Comparison of ENCODE assay signal across 9 cellular contexts in genomic region chr7:44749992-44750391, GRCh38. TPM values are rescaled to one million over a fixed set of nuclear protein-coding genes. Genes with fewer than 3 reads are reported as not detected.
DNase-seq lines count a peak whose midpoint lies in the region; ATAC-seq and TF ChIP-seq lines count a peak whose summit lies in the region.
"Had no signal": no experiment of that assay in that cellular context is flagged by ENCODE, and none has a peak within 500 bp of the region (broad histone marks: within the 10 kb centered on the region; RNA-seq: fewer than 3 reads in every experiment).

No MANE protein-coding gene starts in this region.

- DNase-seq in activated CD4-positive, alpha-beta T cell treated with anti-CD3 and anti-CD28 coated beads, Interleukin-2, amount 10 ng/mL, durations not matched to agents 7 days and 5 days, result no peak
- DNase-seq in activated CD4-positive, alpha-beta T cell treated with anti-CD3 and anti-CD28 coated beads, Interleukin-2, amount 50 U/mL, for 1 hour, result no peak
- no peak for DNase-seq in activated T-helper 1 cell treated with anti-CD3 and anti-CD28 coated beads, Interleukin-12 subunit alpha, Interleukin-12 subunit beta, Interleukin-2, Interleukin-4 antibody, amounts not matched to agents 30 ng/mL and 10 ng/mL and 1 ng/mL, durations not matched to agents 14 hours and 24 hours and 36 hours (ENCODE audit: low spot score)
- DNase-seq in suprapubic skin (ENCODE audit: low spot score in 2 of 2), result no peak
- no peak for DNase-seq in GDM1 (lab: John Stamatoyannopoulos, UW)
- no peak for DNase-seq in OCI-M1 (lab: John Stamatoyannopoulos, UW)
- DNase-seq: activated CD4-positive, alpha-beta T cell treated with anti-CD3 and anti-CD28 coated beads for 1 hour had no signal

- peak overlapping the region; percentile 21; the same call in 1 of the 2 replicates for H3K4me3 ChIP-seq in iPS-18c (ENCODE audit: insufficient read depth, low read depth, low read length)
- H3K4me3 ChIP-seq in suprapubic skin, result peak overlapping the region; percentile 82

- H3K4me1 Mint-ChIP-seq in activated CD4-positive, alpha-beta T cell treated with anti-CD3 and anti-CD28 coated beads, Interleukin-2, amount 10 ng/mL, durations not matched to agents 7 days and 5 days, result peaks cover 45% of the 10 kb centered on the region
- H3K4me1 Mint-ChIP-seq in activated T-helper 1 cell treated with anti-CD3 and anti-CD28 coated beads, Interleukin-12 subunit alpha, Interleukin-12 subunit beta, Interleukin-2, Interleukin-4 antibody, amounts not matched to agents 30 ng/mL and 10 ng/mL and 1 ng/mL, durations not matched to agents 14 hours and 24 hours and 36 hours (ENCODE audit: low read depth), result peaks cover 52% of the 10 kb centered on the region

- no peaks in the 10 kb centered on the region for H3K36me3 ChIP-seq in suprapubic skin

- no peak for TF ChIP-seq POLR2A in suprapubic skin (IDR thresholded peaks at IDR 0.05)

- CTCF ChIA-PET in activated CD4-positive, alpha-beta T cell treated with anti-CD3 and anti-CD28 coated beads, Interleukin-2, amount 10 ng/mL, durations not matched to agents 7 days and 5 days (lab: Charles Lee), result interaction anchor here (1.2 to 1.7 kb wide), 2 partner anchors 42 to 162 kb away, joined by 3 to 5 read pairs; no protein-coding TSS in a partner anchor

- peaks cover 38% of the 10 kb centered on the region for H3K4me1 ChIP-seq in suprapubic skin

- TF ChIP-seq CTCF in suprapubic skin (IDR thresholded peaks at IDR 0.05), result no peak

- peak overlapping the region; percentile 81 for H3K27ac Mint-ChIP-seq in activated CD4-positive, alpha-beta T cell treated with anti-CD3 and anti-CD28 coated beads, Interleukin-2, amount 10 ng/mL, durations not matched to agents 7 days and 5 days
- H3K27ac Mint-ChIP-seq in activated T-helper 1 cell treated with anti-CD3 and anti-CD28 coated beads, Interleukin-12 subunit alpha, Interleukin-12 subunit beta, Interleukin-2, Interleukin-4 antibody, amounts not matched to agents 30 ng/mL and 10 ng/mL and 1 ng/mL, durations not matched to agents 14 hours and 24 hours and 36 hours, result peak overlapping the region; percentile 95

- no peak overlapping the region for H3K27ac ChIP-seq in suprapubic skin

- H3K9me3 ChIP-seq in iPS-18c (ENCODE audit: control insufficient read depth, insufficient read depth, low read length), result no peaks in the 10 kb centered on the region
- no peaks in the 10 kb centered on the region for H3K9me3 ChIP-seq in suprapubic skin

- intact Hi-C loops in activated T-helper 1 cell treated with anti-CD3 and anti-CD28 coated beads, Interleukin-12 subunit alpha, Interleukin-12 subunit beta, Interleukin-2, Interleukin-4 antibody, amounts not matched to agents 30 ng/mL and 10 ng/mL and 1 ng/mL, durations not matched to agents 14 hours and 24 hours and 36 hours (cut with micrococcal nuclease), result loop anchor here (5.0 kb wide), 2 partner anchors 362 to 668 kb away; partner anchors contain the start of genes POLM and TBRG4

- H3K27me3 Mint-ChIP-seq in activated CD4-positive, alpha-beta T cell treated with anti-CD3 and anti-CD28 coated beads, Interleukin-2, amount 10 ng/mL, durations not matched to agents 7 days and 5 days, result no peaks in the 10 kb centered on the region
- no peaks in the 10 kb centered on the region for H3K27me3 Mint-ChIP-seq in activated T-helper 1 cell treated with anti-CD3 and anti-CD28 coated beads, Interleukin-12 subunit alpha, Interleukin-12 subunit beta, Interleukin-2, Interleukin-4 antibody, amounts not matched to agents 30 ng/mL and 10 ng/mL and 1 ng/mL, durations not matched to agents 14 hours and 24 hours and 36 hours (ENCODE audit: insufficient read depth)

- 78% methylated on average over 2 of the region's 2 CpGs for WGBS in suprapubic skin

- no peaks in the 10 kb centered on the region for H3K9me3 Mint-ChIP-seq in activated CD4-positive, alpha-beta T cell treated with anti-CD3 and anti-CD28 coated beads, Interleukin-2, amount 10 ng/mL, durations not matched to agents 7 days and 5 days
- H3K9me3 Mint-ChIP-seq in activated T-helper 1 cell treated with anti-CD3 and anti-CD28 coated beads, Interleukin-12 subunit alpha, Interleukin-12 subunit beta, Interleukin-2, Interleukin-4 antibody, amounts not matched to agents 30 ng/mL and 10 ng/mL and 1 ng/mL, durations not matched to agents 14 hours and 24 hours and 36 hours, result no peaks in the 10 kb centered on the region

- no peak for ATAC-seq in GM19351 (IDR thresholded peaks at IDR 0.05; ENCODE audit: unreplicated experiment)

- no peaks in the 10 kb centered on the region for H3K27me3 ChIP-seq in suprapubic skin

- peaks cover 16% of the 10 kb centered on the region for H3K36me3 Mint-ChIP-seq in activated CD4-positive, alpha-beta T cell treated with anti-CD3 and anti-CD28 coated beads, Interleukin-2, amount 10 ng/mL, durations not matched to agents 7 days and 5 days (ENCODE audit: low read depth)
- H3K36me3 Mint-ChIP-seq in activated T-helper 1 cell treated with anti-CD3 and anti-CD28 coated beads, Interleukin-12 subunit alpha, Interleukin-12 subunit beta, Interleukin-2, Interleukin-4 antibody, amounts not matched to agents 30 ng/mL and 10 ng/mL and 1 ng/mL, durations not matched to agents 14 hours and 24 hours and 36 hours (ENCODE audit: low read depth), result peaks cover 16% of the 10 kb centered on the region

- H3K4me3 Mint-ChIP-seq in activated CD4-positive, alpha-beta T cell treated with anti-CD3 and anti-CD28 coated beads, Interleukin-2, amount 10 ng/mL, durations not matched to agents 7 days and 5 days, result peak overlapping the region; percentile 81
- H3K4me3 Mint-ChIP-seq in activated T-helper 1 cell treated with anti-CD3 and anti-CD28 coated beads, Interleukin-12 subunit alpha, Interleukin-12 subunit beta, Interleukin-2, Interleukin-4 antibody, amounts not matched to agents 30 ng/mL and 10 ng/mL and 1 ng/mL, durations not matched to agents 14 hours and 24 hours and 36 hours, result peak overlapping the region; percentile 92

- no peak for TF ChIP-seq EP300 in suprapubic skin (IDR thresholded peaks at IDR 0.05)

- POLR2A ChIA-PET in activated CD4-positive, alpha-beta T cell treated with anti-CD3 and anti-CD28 coated beads, Interleukin-2, amount 10 ng/mL, durations not matched to agents 7 days and 5 days (lab: Charles Lee), result interaction anchor here (0.6 to 1.4 kb wide), 2 partner anchors 23 to 144 kb away, joined by 5 to 6 read pairs; partner anchors contain the start of gene OGDH

RNA-seq across cellular contexts. Expression of gene ZMIZ2, which starts 1.3 kb away (rescaled TPM):
- 100 to 1,000 TPM in 1 of 2 experiments, 10 to 100 TPM in 1; 98.6 to 100 TPM for total RNA-seq in activated CD4-positive, alpha-beta T cell treated with anti-CD3 and anti-CD28 coated beads, Interleukin-2, amount 10 ng/mL, durations not matched to agents 7 days and 5 days
- 123 and 129 TPM in 2 replicates for total RNA-seq in activated T-helper 1 cell treated with anti-CD3 and anti-CD28 coated beads, Interleukin-12 subunit alpha, Interleukin-12 subunit beta, Interleukin-2, Interleukin-4 antibody, amounts not matched to agents 30 ng/mL and 10 ng/mL and 1 ng/mL, durations not matched to agents 14 hours and 24 hours and 36 hours
- 10 to 100 TPM; 26.4 to 97.8 (median 38.4) TPM for total RNA-seq in suprapubic skin

RNA-seq across cellular contexts. Expression of gene PPIA, which starts 46.5 kb away (rescaled TPM):
- total RNA-seq in activated CD4-positive, alpha-beta T cell treated with anti-CD3 and anti-CD28 coated beads, Interleukin-2, amount 10 ng/mL, durations not matched to agents 7 days and 5 days, result 1,000 to 10,000 TPM; 1,993 to 2,183 TPM
- 2,141 and 2,153 TPM in 2 replicates for total RNA-seq in activated T-helper 1 cell treated with anti-CD3 and anti-CD28 coated beads, Interleukin-12 subunit alpha, Interleukin-12 subunit beta, Interleukin-2, Interleukin-4 antibody, amounts not matched to agents 30 ng/mL and 10 ng/mL and 1 ng/mL, durations not matched to agents 14 hours and 24 hours and 36 hours
- total RNA-seq in suprapubic skin, result 1,000 to 10,000 TPM; 1,253 to 2,742 (median 2,206) TPM
